Comparison of ENCODE assay signal across 8 cellular contexts in genomic region chr17:39027037-39027436, GRCh38. TPM values are rescaled to one million over a fixed set of nuclear protein-coding genes. Genes with fewer than 3 reads are reported as not detected.
DNase-seq lines count a peak whose midpoint lies in the region; ATAC-seq, FAIRE-seq and TF ChIP-seq lines count a peak whose summit lies in the region.

No MANE protein-coding gene starts in this region.

- H3K9me2 ChIP-seq in SK-N-SH: no peaks in the 10 kb centered on the region

- TF ChIP-seq POLR2A in A549 (IDR thresholded peaks at IDR 0.05; ENCODE audit: low read length): no peak

- H2AFZ ChIP-seq in H9 (ENCODE audit: low read length) (no peak overlapping the region), SK-N-SH (ENCODE audit: low read depth) (peak overlapping the region; percentile 29; the same call in 1 of the 2 replicates), neural progenitor cell (replicated peaks) (peak overlapping the region; percentile 94)

- CTCF ChIA-PET in A549 (lab: Yijun Ruan, JAX) (interaction anchor here (0.6 to 1.8 kb wide), 2 partner anchors 84 to 139 kb away, joined by 3 to 4 read pairs; partner anchors contain the start of gene ARL5C), SK-N-SH (lab: Yijun Ruan, JAX) (interaction anchor here (0.7 to 1.5 kb wide), 3 partner anchors 126 to 205 kb away, joined by 3 to 5 read pairs (median 3); no protein-coding TSS in a partner anchor)

- DNase-seq in A549 (ENCODE audit: low read depth in 1 of 2, low spot score in 1 of 2): peak in 1 of 2 experiments; percentile 40
- DNase-seq in H9: peak; percentile 77
- DNase-seq in SK-N-SH: peak; percentile 63
- DNase-seq in fibroblast of the aortic adventitia (ENCODE audit: low read depth): peak; percentile 26
- peak; percentile 66 for DNase-seq in neural progenitor cell (ENCODE audit: low spot score)
- no peak for DNase-seq in D721Med (ENCODE audit: insufficient read length, low spot score)

- no peak overlapping the region for H3K18ac ChIP-seq in H9 (ENCODE audit: insufficient read length, low read depth, low read length)

- H2BK12ac ChIP-seq in H9 (ENCODE audit: insufficient read length, low read depth, low read length): no peak overlapping the region

- H3K9me3 ChIP-seq in A549: no peaks in the 10 kb centered on the region
- no peaks in the 10 kb centered on the region for H3K9me3 ChIP-seq in H9 (ENCODE audit: control insufficient read depth, low read depth, low read length)
- no peaks in the 10 kb centered on the region for H3K9me3 ChIP-seq in SK-N-SH
- no peaks in the 10 kb centered on the region for H3K9me3 ChIP-seq in neural progenitor cell (ENCODE audit: low read depth)

- H3K4me3 Mint-ChIP-seq in H9 (peak overlapping the region; percentile 70 to 79), neural progenitor cell (peak overlapping the region; percentile 78)

- POLR2A ChIA-PET in A549 (lab: Yijun Ruan, JAX) (no interaction called here), SK-N-SH (lab: Yijun Ruan, JAX) (no interaction called here)

- H3K23ac ChIP-seq in H9 (ENCODE audit: insufficient read length, low read depth, low read length): no peak overlapping the region

- no peak for TF ChIP-seq EP300 in A549 (IDR thresholded peaks at IDR 0.05)
- TF ChIP-seq EP300 in SK-N-SH (IDR thresholded peaks at IDR 0.05; ENCODE audit: borderline replicate concordance in 1 of 2, low read depth in 1 of 2, low read length in 1 of 2): no peak

- H3K36me3 Mint-ChIP-seq in H9 (ENCODE audit: insufficient read depth in 1 of 3, low read depth in 3 of 3): no peaks in the 10 kb centered on the region
- no peaks in the 10 kb centered on the region for H3K36me3 Mint-ChIP-seq in neural progenitor cell

- peak; percentile 69 to 79; a peak in 5 of 6 replicates for ATAC-seq in A549
- no peak for ATAC-seq in GM18502 (IDR thresholded peaks at IDR 0.05; ENCODE audit: poor library complexity, unreplicated experiment)
- ATAC-seq in GM21529 (IDR thresholded peaks at IDR 0.05; ENCODE audit: unreplicated experiment): no peak

- no peak overlapping the region for H2BK120ac ChIP-seq in H9 (ENCODE audit: low read depth, low read length, poor library complexity, severe bottlenecking)

- H3K27ac ChIP-seq in A549 (peak overlapping the region in 1 of 2 experiments; percentile 52; a peak in 3 of 6 replicates), H9 (ENCODE audit: insufficient read length, low read depth, low read length) (no peak overlapping the region), SK-N-SH (ENCODE audit: low read depth in 2 of 2, low read length in 1 of 2) (no peak overlapping the region), neural progenitor cell (no peak overlapping the region)

- no peaks in the 10 kb centered on the region for H4K20me1 ChIP-seq in H9 (ENCODE audit: control insufficient read depth, insufficient read depth, insufficient read length)
- H4K20me1 ChIP-seq in SK-N-SH (ENCODE audit: insufficient read depth): no peaks in the 10 kb centered on the region
- no peaks in the 10 kb centered on the region for H4K20me1 ChIP-seq in neural progenitor cell (ENCODE audit: low read depth)

- no peak overlapping the region for H2BK20ac ChIP-seq in H9 (ENCODE audit: low read depth, low read length, poor library complexity, severe bottlenecking)

- H3K4me1 ChIP-seq in A549 (no peaks in the 10 kb centered on the region), H9 (ENCODE audit: insufficient read depth, low read length) (no peaks in the 10 kb centered on the region), SK-N-SH (ENCODE audit: control insufficient read depth in 1 of 2, insufficient read depth in 2 of 2, low read depth in 1 of 2, low read length in 1 of 2) (peaks cover 0 to 2% of the 10 kb centered on the region in 2 experiments; a peak in 1 of 4 replicates), neural progenitor cell (peaks cover 3% of the 10 kb centered on the region)

- peaks cover 0 to 2% of the 10 kb centered on the region in 2 experiments; a peak in 2 of 5 replicates for H3K9me3 Mint-ChIP-seq in H9
- peaks cover 3% of the 10 kb centered on the region for H3K9me3 Mint-ChIP-seq in neural progenitor cell

- no peak overlapping the region for H3T11ph ChIP-seq in H9 (ENCODE audit: low read length)

- no peak overlapping the region for H4K8ac ChIP-seq in H9 (replicated peaks; ENCODE audit: insufficient read length, low read depth, low read length)

- H3K27me3 Mint-ChIP-seq in H9 (ENCODE audit: low read depth) (peaks cover 40% of the 10 kb centered on the region), neural progenitor cell (ENCODE audit: insufficient read depth, low read depth) (peaks cover 26% of the 10 kb centered on the region)

- H3K23me2 ChIP-seq in H9 (ENCODE audit: insufficient read length, low read depth, low read length, poor library complexity, severe bottlenecking): no peaks in the 10 kb centered on the region

- no peak overlapping the region for H2AK5ac ChIP-seq in H9 (ENCODE audit: insufficient read length, low read length)

- FAIRE-seq in A549 (lab: Jason Lieb, UNC): no peak
- FAIRE-seq in D721Med (lab: Jason Lieb, UNC): no peak

- H3K4me1 Mint-ChIP-seq in H9: peaks cover 0 to 3% of the 10 kb centered on the region in 2 experiments; a peak in 1 of 4 replicates
- peaks cover 10% of the 10 kb centered on the region for H3K4me1 Mint-ChIP-seq in neural progenitor cell

- no peak overlapping the region for H2BK5ac ChIP-seq in H9 (ENCODE audit: insufficient read length, low read length)

- H3K9ac ChIP-seq in H9 (ENCODE audit: extremely low read depth, insufficient read length, low read length) (no peak overlapping the region), SK-N-SH (no peak overlapping the region), neural progenitor cell (no peak overlapping the region)

- H4K91ac ChIP-seq in H9 (ENCODE audit: insufficient read length, low read depth, low read length): no peak overlapping the region

- no peaks in the 10 kb centered on the region for H3K79me1 ChIP-seq in H9 (ENCODE audit: insufficient read depth, low read depth, low read length, poor library complexity, severe bottlenecking)

- H3K4ac ChIP-seq in H9 (ENCODE audit: low read depth, low read length): no peak overlapping the region

- no peaks in the 10 kb centered on the region for H3K79me2 ChIP-seq in H9 (ENCODE audit: insufficient read depth, low read length)
- no peaks in the 10 kb centered on the region for H3K79me2 ChIP-seq in SK-N-SH (ENCODE audit: insufficient read depth)
- no peaks in the 10 kb centered on the region for H3K79me2 ChIP-seq in neural progenitor cell (ENCODE audit: low read depth)

- TF ChIP-seq CTCF in A549 (IDR thresholded peaks at IDR 0.05): no peak
- no peak for TF ChIP-seq CTCF in H9 (conservative IDR thresholded peaks at IDR 0.05)
- TF ChIP-seq CTCF in SK-N-SH (IDR thresholded peaks at IDR 0.05): no peak
- no peak for TF ChIP-seq CTCF in fibroblast of the aortic adventitia (IDR thresholded peaks at IDR 0.05; ENCODE audit: insufficient read depth, low read length)
- no peak for TF ChIP-seq CTCF in neural progenitor cell (IDR thresholded peaks at IDR 0.05)
- no peak for TF ChIP-seq CTCF in D721Med (IDR thresholded peaks at IDR 0.05; ENCODE audit: insufficient read depth, missing control alignments)

- no peak overlapping the region; the same call in 1 of the 2 replicates for H3K14ac ChIP-seq in H9 (ENCODE audit: insufficient read depth, low read length)

- no peak overlapping the region for H3K56ac ChIP-seq in H9 (ENCODE audit: insufficient read length, low read depth, low read length)

- H3K27me3 ChIP-seq in H9 (ENCODE audit: insufficient read depth, low read length) (no peaks in the 10 kb centered on the region), SK-N-SH (ENCODE audit: insufficient read depth) (peaks cover 43% of the 10 kb centered on the region; the same call in 1 of the 2 replicates), neural progenitor cell (peaks cover 31% of the 10 kb centered on the region)

- no peak overlapping the region for H3K27ac Mint-ChIP-seq in H9
- no peak overlapping the region for H3K27ac Mint-ChIP-seq in neural progenitor cell

- 39% methylated on average over 25 of the region's 25 CpGs for WGBS in A549 (ENCODE audit: missing lambda C conversion rate)
- WGBS in H9 (ENCODE audit: extremely low coverage, insufficient read length, low lambda C conversion rate): no CpG with 5 or more reads among the region's 25 CpGs
- 5% methylated on average over 10 of the region's 25 CpGs for WGBS in SK-N-SH (ENCODE audit: low lambda C conversion rate)

- TF ChIP-seq RAD21 in A549 (conservative IDR thresholded peaks at IDR 0.05 in 1 of 2, IDR thresholded peaks at IDR 0.05 in 1 of 2) (no peak), SK-N-SH (IDR thresholded peaks at IDR 0.05; ENCODE audit: low read length) (no peak)

- H3K4me2 ChIP-seq in A549 (peak overlapping the region; percentile 75), H9 (ENCODE audit: insufficient read depth, insufficient read length, low read length) (peak overlapping the region; percentile 50), SK-N-SH (peak overlapping the region; percentile 73), neural progenitor cell (peak overlapping the region; percentile 91)

- H3K36me3 ChIP-seq in SK-N-SH (replicated peaks in 1 of 2; ENCODE audit: control insufficient read depth in 1 of 2, insufficient read depth in 2 of 2, low read length in 1 of 2) (no peaks in the 10 kb centered on the region), neural progenitor cell (no peaks in the 10 kb centered on the region)

- H3K4me3 ChIP-seq in A549 (peak overlapping the region; percentile 42), SK-N-SH (ENCODE audit: low read depth in 2 of 2, low read length in 1 of 2) (peak overlapping the region; percentile 41 to 44), fibroblast of the aortic adventitia (ENCODE audit: low read depth, low read length) (peak overlapping the region; percentile 49), neural progenitor cell (peak overlapping the region; percentile 53)

- no peaks in the 10 kb centered on the region for H3F3A ChIP-seq in SK-N-SH (replicated peaks; ENCODE audit: insufficient read depth)
- H3F3A ChIP-seq in neural progenitor cell (ENCODE audit: low read depth): peaks cover 4% of the 10 kb centered on the region

- H4K5ac ChIP-seq in H9 (ENCODE audit: insufficient read length, low read depth, low read length): no peak overlapping the region

- no peak overlapping the region for H2BK15ac ChIP-seq in H9 (ENCODE audit: low read depth, low read length)

TF ChIP-seq in A549, 52 proteins besides CTCF, POLR2A, EP300 and RAD21 (continues in another document):
- TF ChIP-seq JUNB (IDR thresholded peaks at IDR 0.05): no peak

RNA-seq across cellular contexts. Expression of gene FBXO47, which starts 59.8 kb away (rescaled TPM):
- polyA plus RNA-seq in A549 (2011; rRNA removed) (0.04 TPM in 1 of 2 replicates, not detected in the other), A549 (2017; fragmentation: RNase III; extraction: RNeasy Plus Mini Kit Qiagen cat#74134 plus additional on column Dnase treatment) (0.04 TPM in 1 of 3 replicates, not detected in the others), SK-N-SH (2012; rRNA removed) (not detected in 2 replicates)
- 0.01 TPM in 1 of 2 replicates, not detected in the other for polyA plus RNA-seq in A549 (2012; cell fraction: cytosol; rRNA removed)
- polyA plus RNA-seq in A549 (2012; cell fraction: nucleus; rRNA removed): not detected in 2 replicates
- polyA minus RNA-seq in A549 (2011; rRNA and poly(A)+ RNA removed): not detected in 2 replicates
- total RNA-seq in H9 (2021) (not detected in 2 replicates), fibroblast of the aortic adventitia (ENCODE audit: low replicate concordance) (under 0.01 TPM in 1 of 2 replicates, not detected in the other), neural progenitor cell (ENCODE audit: low replicate concordance) (not detected in 2 replicates)
- not detected in 2 replicates for polyA plus RNA-seq in SK-N-SH (2012; cell fraction: cytosol; rRNA removed)
- not detected in 2 replicates for polyA plus RNA-seq in SK-N-SH (2012; cell fraction: nucleus; rRNA removed)

Comparison
In these comparisons a context has a peak if more than half of its experiments do, and no peak if none do; other contexts are left out.
1. ATAC-seq: peak in A549 (2 of 2); none in GM18502 (single experiment) and GM21529 (single experiment).
2. Peak in every context shown above with its lines, with median percentiles within 50 percentile points of each other: H3K4me2 ChIP-seq and H3K4me3 ChIP-seq.